ENCODE assay signal across 1 cellular context in genomic region chr1:31952825-31953220, GRCh38.
TF ChIP-seq lines count a peak whose summit lies in the region.

No MANE protein-coding gene starts in this region.

TF ChIP-seq in IMR-90, 13 proteins besides CTCF, POLR2A, EP300 and RAD21:
- TF ChIP-seq CEBPB (IDR thresholded peaks at IDR 0.05; ENCODE audit: low read depth, low read length): no peak
TF ChIP-seq in IMR-90: peak in this region for 0.
